8 cellular contexts compared by ENCODE assay signal in genomic region chr13:37059136-37059847, GRCh38.
DNase-seq lines count a peak whose midpoint lies in the region; ATAC-seq lines count a peak whose summit lies in the region.

SUPT20H (minus strand) TSS chr13:37059688; CDS start chr13:37051490, 8,198 bp downstream.

- ATAC-seq in GM19035 (IDR thresholded peaks at IDR 0.05; ENCODE audit: unreplicated experiment) (peak; percentile 95), HG03342 (IDR thresholded peaks at IDR 0.05; ENCODE audit: unreplicated experiment) (peak; percentile 98)
- peak; percentile 98 for ATAC-seq in activated CD4-positive, CD25-positive, alpha-beta regulatory T cell treated with anti-CD3 and anti-CD28 coated beads, Interleukin-2, amount 50 U/mL, for 24 hours
- peak; percentile 95 for ATAC-seq in central memory CD8-positive, alpha-beta T cell (replicated peaks; ENCODE audit: extremely low read depth, poor library complexity, severe bottlenecking)

- no peaks in the 10 kb centered on the region for H3K9me3 Mint-ChIP-seq in central memory CD8-positive, alpha-beta T cell

- H3K27ac Mint-ChIP-seq in central memory CD8-positive, alpha-beta T cell (ENCODE audit: low read depth) = peak within 1 kb of the TSS; percentile 95

- peaks cover 9% of the 10 kb centered on the region for H3K27me3 Mint-ChIP-seq in central memory CD8-positive, alpha-beta T cell

- H3K4me1 Mint-ChIP-seq in central memory CD8-positive, alpha-beta T cell = peaks cover 34% of the 10 kb centered on the region

- peaks cover 15% of the 10 kb centered on the region for H3K36me3 Mint-ChIP-seq in central memory CD8-positive, alpha-beta T cell (ENCODE audit: insufficient read depth)

- DNase-seq in AG20443 (ENCODE audit: low spot score) (peak; percentile 96), NCI-H446 treated with DMSO at 0.1 percent for 48 hours (lab: John Stamatoyannopoulos, UW) (peak; percentile 75), islet precursor cell (peak; percentile 97)
- peak; percentile 79 to 85 for DNase-seq in central memory CD8-positive, alpha-beta T cell (ENCODE audit: low spot score in 2 of 2)
- DNase-seq in stimulated activated CD4-positive, alpha-beta T cell treated with anti-CD3 and anti-CD28 coated beads, Interleukin-12 subunit alpha, Interleukin-12 subunit beta, amount 100 ng/mL, for 4 hours = peak; percentile 94

- peak within 1 kb of the TSS; percentile 91 for H3K4me3 Mint-ChIP-seq in central memory CD8-positive, alpha-beta T cell

Comparison
In these comparisons a context has a peak if more than half of its experiments do, and no peak if none do; other contexts are left out.
1. Peak in every context shown above with its lines: DNase-seq and ATAC-seq.